ENCODE assay signal across 17 cellular contexts in the genomic region with DNA sequence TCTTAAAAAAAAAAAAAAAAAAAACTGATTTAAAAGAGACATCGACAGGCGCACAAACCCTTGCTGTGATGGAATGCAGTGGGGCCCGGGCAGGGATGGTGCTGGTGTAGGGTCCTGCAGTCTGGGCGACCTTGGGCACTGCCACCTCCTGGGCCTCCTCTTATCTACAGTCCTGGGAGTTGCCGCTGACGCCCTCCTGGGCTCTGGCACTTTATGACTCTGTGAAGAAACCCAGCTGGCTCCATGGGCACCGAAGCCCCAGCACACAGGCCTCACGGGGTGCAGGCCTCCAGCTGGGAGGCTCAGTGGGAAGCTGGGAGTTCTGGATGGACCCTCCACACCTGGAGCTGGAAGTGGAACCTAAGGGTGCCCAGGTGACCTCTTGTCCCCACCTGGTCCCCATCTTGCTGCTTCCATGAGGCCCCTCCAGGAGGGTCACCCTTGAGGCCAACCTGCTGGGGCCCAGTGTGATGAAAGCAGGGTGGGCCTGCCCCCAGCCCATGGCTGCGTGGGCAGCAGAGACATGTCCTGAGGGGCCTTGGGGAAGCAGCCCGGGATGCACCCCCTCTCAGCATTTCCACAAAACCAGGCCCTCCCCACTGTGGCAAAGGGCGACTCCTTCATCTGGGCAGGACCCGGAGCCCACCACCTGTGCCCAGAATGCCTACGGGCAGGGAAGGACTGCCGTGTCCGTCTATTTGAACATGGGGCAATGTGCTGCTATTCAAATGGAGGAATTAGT.
DNase-seq lines count a peak whose midpoint lies in the region; ATAC-seq and TF ChIP-seq lines count a peak whose summit lies in the region.
"Had no signal": no experiment of that assay in that cellular context is flagged by ENCODE, and none has a peak within 500 bp of the region (broad histone marks: within the 10 kb centered on the region; RNA-seq: fewer than 3 reads in every experiment).

No MANE protein-coding gene starts in this region.

- H3K9ac ChIP-seq in endodermal cell (ENCODE audit: extremely low read depth, low read length, poor library complexity, severe bottlenecking) (no peak overlapping the region), mucosa of stomach (ENCODE audit: low read length) (peak overlapping the region; percentile 57)

- H3K27ac Mint-ChIP-seq in WTC11, result no peak overlapping the region
- no peak overlapping the region for H3K27ac Mint-ChIP-seq in endodermal cell
- no peak overlapping the region for H3K27ac Mint-ChIP-seq in activated naive CD8-positive, alpha-beta T cell treated with anti-CD3 and anti-CD28 coated beads for 36 hours
- H3K27ac Mint-ChIP-seq: activated B cell treated with CpG ODN at 0.5 μM for 24 hours had no signal

- peak overlapping the region; percentile 76 for H3K27ac ChIP-seq in endodermal cell (ENCODE audit: low read depth, low read length)
- H3K27ac ChIP-seq in substantia nigra (ENCODE audit: low read depth, low read length, poor library complexity, severe bottlenecking), result peak overlapping the region; percentile 100
- H3K27ac ChIP-seq: RWPE1 had no signal

- POLR2A ChIA-PET in WTC11 (lab: Charles Lee), result no interaction called here

- 94 to 100% methylated on average over 10 to 15 of the region's 15 CpGs for WGBS in endodermal cell (ENCODE audit: insufficient coverage in 1 of 2, insufficient read length in 1 of 2), 2 experiments

- H3K36me3 Mint-ChIP-seq in WTC11, result no peaks in the 10 kb centered on the region
- H3K36me3 Mint-ChIP-seq in endodermal cell (ENCODE audit: low read depth), result peaks cover 19% of the 10 kb centered on the region
- no peaks in the 10 kb centered on the region for H3K36me3 Mint-ChIP-seq in activated naive CD8-positive, alpha-beta T cell treated with anti-CD3 and anti-CD28 coated beads for 36 hours

- H3K4me1 Mint-ChIP-seq in WTC11 (peaks cover 15% of the 10 kb centered on the region), endodermal cell (peaks cover 19% of the 10 kb centered on the region)
- peaks cover under 1% of the 10 kb centered on the region for H3K4me1 Mint-ChIP-seq in activated naive CD8-positive, alpha-beta T cell treated with anti-CD3 and anti-CD28 coated beads for 36 hours

- H3K4me1 ChIP-seq in endodermal cell (ENCODE audit: control insufficient read depth, insufficient read depth, low read length), result no peaks in the 10 kb centered on the region
- H3K4me1 ChIP-seq in mucosa of stomach (ENCODE audit: control insufficient read depth, insufficient read depth, low read length), result peaks cover 62% of the 10 kb centered on the region

- H3K9me3 Mint-ChIP-seq in WTC11, result no peaks in the 10 kb centered on the region
- no peaks in the 10 kb centered on the region for H3K9me3 Mint-ChIP-seq in endodermal cell
- no peaks in the 10 kb centered on the region for H3K9me3 Mint-ChIP-seq in activated naive CD8-positive, alpha-beta T cell treated with anti-CD3 and anti-CD28 coated beads for 36 hours
- H3K9me3 Mint-ChIP-seq: activated B cell treated with CpG ODN at 0.5 μM for 24 hours had no signal

- no peak for ATAC-seq in WTC11
- ATAC-seq: HCT116 had no signal

- no peak overlapping the region for H3K4me3 ChIP-seq in endodermal cell (ENCODE audit: low read length)
- peak overlapping the region; percentile 0 for H3K4me3 ChIP-seq in mucosa of stomach (ENCODE audit: low read length)
- H3K4me3 ChIP-seq: lung, skin epidermis had no signal

- H3K27me3 Mint-ChIP-seq in WTC11 (ENCODE audit: low read depth), result no peaks in the 10 kb centered on the region
- H3K27me3 Mint-ChIP-seq in endodermal cell (ENCODE audit: insufficient read depth), result no peaks in the 10 kb centered on the region
- H3K27me3 Mint-ChIP-seq in activated naive CD8-positive, alpha-beta T cell treated with anti-CD3 and anti-CD28 coated beads for 36 hours, result no peaks in the 10 kb centered on the region
- H3K27me3 Mint-ChIP-seq: activated B cell treated with CpG ODN at 0.5 μM for 24 hours had no signal

- H3K36me3 ChIP-seq in endodermal cell (ENCODE audit: control insufficient read depth, insufficient read depth, low read length), result peaks cover 30% of the 10 kb centered on the region
- H3K36me3 ChIP-seq in mucosa of stomach (ENCODE audit: control insufficient read depth, insufficient read depth, low read length), result no peaks in the 10 kb centered on the region

- H3K4me3 Mint-ChIP-seq in WTC11 (no peak overlapping the region), endodermal cell (no peak overlapping the region)
- no peak overlapping the region for H3K4me3 Mint-ChIP-seq in activated naive CD8-positive, alpha-beta T cell treated with anti-CD3 and anti-CD28 coated beads for 36 hours
- H3K4me3 Mint-ChIP-seq: activated B cell treated with CpG ODN at 0.5 μM for 24 hours had no signal

- H3K9me3 ChIP-seq in endodermal cell (ENCODE audit: control insufficient read depth, low read length) (no peaks in the 10 kb centered on the region), mucosa of stomach (ENCODE audit: control insufficient read depth, low read length) (no peaks in the 10 kb centered on the region)

- TF ChIP-seq CTCF in WTC11 (IDR thresholded peaks at IDR 0.05) (no peak), endodermal cell (conservative IDR thresholded peaks at IDR 0.05) (no peak)

- CTCF ChIA-PET in WTC11 (lab: Charles Lee), result interaction anchor here (0.5 to 0.6 kb wide), 2 partner anchors 73 to 379 kb away, joined by 3 to 6 read pairs; no protein-coding TSS in a partner anchor

- DNase-seq in WTC11 (ENCODE audit: low spot score), result no peak
- DNase-seq in endodermal cell, result no peak
- peak in 11 of 49 donors; percentile 26 to 66 (median 46) for DNase-seq in substantia nigra (lab: John Stamatoyannopoulos, UW)
- no peak for DNase-seq in activated naive CD8-positive, alpha-beta T cell treated with anti-CD3 and anti-CD28 coated beads for 36 hours
- no peak for DNase-seq in activated naive CD4-positive, alpha-beta T cell treated with Interleukin-2 at 50 U/mL for 16 hours
- DNase-seq in foreskin melanocyte, result no peak
- DNase-seq: activated B cell treated with CpG ODN at 0.5 μM for 24 hours; activated effector memory CD4-positive, alpha-beta T cell treated with Interleukin-2 at 50 U/mL for 16 hours; aorta; NCI-H2107; stimulated activated naive CD4-positive, alpha-beta T cell; T-helper 1 cell had no signal

- H3K27me3 ChIP-seq in endodermal cell (ENCODE audit: control insufficient read depth, insufficient read depth, low read length, poor library complexity, severe bottlenecking) (no peaks in the 10 kb centered on the region), mucosa of stomach (ENCODE audit: control insufficient read depth, insufficient read depth, low read length) (no peaks in the 10 kb centered on the region)

TF ChIP-seq in WTC11, 78 proteins besides CTCF, POLR2A, EP300 and RAD21:
- TF ChIP-seq ATF1 (CRISPR knock-in tag; IDR thresholded peaks at IDR 0.05) (no peak), ZNF423 (CRISPR knock-in tag; IDR thresholded peaks at IDR 0.05) (0 out of 2 replicates have a peak, but pooled peaks have one; percentile 34)
